In genomic region chr16:89216315-89217137, GRCh38 we compare ENCODE assay signal across 8 cellular contexts. TPM values are rescaled to one million over a fixed set of nuclear protein-coding genes. Genes with fewer than 3 reads are reported as not detected.
DNase-seq lines count a peak whose midpoint lies in the region; ATAC-seq, FAIRE-seq and TF ChIP-seq lines count a peak whose summit lies in the region.

No MANE protein-coding gene starts in this region.

- WGBS in gastroesophageal sphincter (ENCODE audit: low coverage in 1 of 2), 2 donors = 1 to 3% methylated on average over 25 of the region's 25 CpGs
- no CpG with 5 or more reads among the region's 25 CpGs for WGBS in neuronal stem cell (ENCODE audit: extremely low coverage in 2 of 2, insufficient read length in 2 of 2, insufficient replicate concordance in 1 of 2), 2 donors
- WGBS in stomach, 5 donors = 0 to 1% (median 1%) methylated on average over 25 of the region's 25 CpGs

- H3K14ac ChIP-seq in neuronal stem cell (ENCODE audit: low read length) = no peak overlapping the region

- no peaks in the 10 kb centered on the region for H3K36me3 ChIP-seq in KMS-11 (ENCODE audit: insufficient read depth)
- H3K36me3 ChIP-seq in gastroesophageal sphincter = peaks cover 0 to 22% of the 10 kb centered on the region in 2 donors
- H3K36me3 ChIP-seq in neuronal stem cell (replicated peaks in 1 of 2; ENCODE audit: control insufficient read depth in 2 of 2, insufficient read depth in 2 of 2, low read length in 2 of 2) = peaks cover 7 to 13% of the 10 kb centered on the region in 2 donors
- peaks cover 5 to 22% (median 16%) of the 10 kb centered on the region in 4 donors for H3K36me3 ChIP-seq in stomach

- peak; percentile 85 for TF ChIP-seq CTCF in KMS-11 (conservative IDR thresholded peaks at IDR 0.05; ENCODE audit: low read depth, low read length)
- peak in 3 of 4 experiments; percentile 69 to 77 (median 76) for TF ChIP-seq CTCF in gastroesophageal sphincter (IDR thresholded peaks at IDR 0.05)
- TF ChIP-seq CTCF in stomach (IDR thresholded peaks at IDR 0.05) = peak in 5 of 7 experiments; percentile 46 to 88 (median 60)

- intact Hi-C loops in activated naive CD4-positive, alpha-beta T cell treated with anti-CD3 and anti-CD28 coated beads for 36 hours (cut with micrococcal nuclease) = loop anchor here (1.0 to 5.0 kb wide), 6 partner anchors 25 to 404 kb away; partner anchors contain the start of genes CDH15 and TRAPPC2L
- intact Hi-C loops in stomach (cut with DNase I; ENCODE audit: low total_unique reads) = loop anchor here (10.0 kb wide), 1 partner anchor 482 kb away; no protein-coding TSS in a partner anchor

- no peak overlapping the region for H3K23ac ChIP-seq in neuronal stem cell (ENCODE audit: low read depth, low read length, poor library complexity)

- H2AFZ ChIP-seq in KMS-11 (ENCODE audit: low read depth) (peak overlapping the region; percentile 85), neuronal stem cell (ENCODE audit: low read length) (peak overlapping the region; percentile 100)

- no peak overlapping the region for H2BK5ac ChIP-seq in neuronal stem cell (ENCODE audit: low read length)

- H4K8ac ChIP-seq in neuronal stem cell (ENCODE audit: low read depth, low read length) = no peak overlapping the region

- H3K79me2 ChIP-seq in KMS-11 (ENCODE audit: insufficient read depth, low read depth) = no peaks in the 10 kb centered on the region; the same call in 1 of the 2 replicates

- H3K9ac ChIP-seq in KMS-11 (peak overlapping the region; percentile 74; the same call in 1 of the 2 replicates), neuronal stem cell (ENCODE audit: low read depth, low read length, poor library complexity) (no peak overlapping the region)

- H3K4ac ChIP-seq in neuronal stem cell (ENCODE audit: low read length) = no peak overlapping the region

- H3K4me1 ChIP-seq in KMS-11 (ENCODE audit: low read depth, poor library complexity, severe bottlenecking) (peaks cover 15% of the 10 kb centered on the region), gastroesophageal sphincter (peaks cover 2 to 43% (median 15%) of the 10 kb centered on the region in 3 donors), neuronal stem cell (ENCODE audit: control insufficient read depth in 2 of 2, insufficient read depth in 1 of 2, low read depth in 1 of 2, low read length in 2 of 2) (peaks cover 3 to 4% of the 10 kb centered on the region in 2 donors), stomach (peaks cover 22 to 40% (median 36%) of the 10 kb centered on the region in 4 donors)

- no peaks in the 10 kb centered on the region for H3K36me3 Mint-ChIP-seq in activated naive CD4-positive, alpha-beta T cell treated with anti-CD3 and anti-CD28 coated beads for 36 hours (ENCODE audit: low read depth)

- peak; percentile 79 for DNase-seq in SK-MEL-5 (ENCODE audit: low read depth, low spot score)
- DNase-seq in activated naive CD4-positive, alpha-beta T cell treated with anti-CD3 and anti-CD28 coated beads for 36 hours = peak; percentile 90
- DNase-seq in neuronal stem cell (ENCODE audit: low spot score) = peak; percentile 67
- DNase-seq in stomach = peak; percentile 82

- H2AK5ac ChIP-seq in neuronal stem cell (ENCODE audit: low read depth, low read length) = no peak overlapping the region

- ATAC-seq in gastroesophageal sphincter = peak; percentile 77
- no peak for ATAC-seq in HG02623 (IDR thresholded peaks at IDR 0.05; ENCODE audit: unreplicated experiment)

- no peak for TF ChIP-seq EP300 in gastroesophageal sphincter (IDR thresholded peaks at IDR 0.05)
- TF ChIP-seq EP300 in stomach (IDR thresholded peaks at IDR 0.05) = no peak

- no peaks in the 10 kb centered on the region for H4K20me1 ChIP-seq in KMS-11 (ENCODE audit: insufficient read depth)

- H3K79me1 ChIP-seq in neuronal stem cell (ENCODE audit: low read depth, low read length) = peaks cover 4% of the 10 kb centered on the region

- peak overlapping the region; percentile 83 for H3K4me3 Mint-ChIP-seq in activated naive CD4-positive, alpha-beta T cell treated with anti-CD3 and anti-CD28 coated beads for 36 hours

- TF ChIP-seq POLR2A in gastroesophageal sphincter (IDR thresholded peaks at IDR 0.05) (no peak), stomach (IDR thresholded peaks at IDR 0.05) (no peak)

- no peak overlapping the region for H2BK12ac ChIP-seq in neuronal stem cell (ENCODE audit: low read length)

- peak overlapping the region; percentile 93 for H3K4me2 ChIP-seq in KMS-11
- H3K4me2 ChIP-seq in neuronal stem cell (ENCODE audit: insufficient read depth, low read length, poor library complexity, severe bottlenecking) = peak overlapping the region; percentile 49

- no peaks in the 10 kb centered on the region for H3K9me3 ChIP-seq in gastroesophageal sphincter
- H3K9me3 ChIP-seq in neuronal stem cell (replicated peaks in 1 of 2; ENCODE audit: control insufficient read depth in 2 of 2, insufficient read depth in 1 of 2, low read depth in 1 of 2, low read length in 2 of 2) = no peaks in the 10 kb centered on the region
- H3K9me3 ChIP-seq in stomach = no peaks in the 10 kb centered on the region

- CTCF ChIA-PET in activated naive CD4-positive, alpha-beta T cell treated with anti-CD3 and anti-CD28 coated beads for 36 hours (lab: Charles Lee) = interaction anchor here (0.6 to 1.2 kb wide), 6 partner anchors 11 to 475 kb away, joined by 3 to 5 read pairs (median 3); partner anchors contain the start of genes GALNS and TRAPPC2L

- in situ Hi-C loops in SK-MEL-5 (cut with HindIII; ENCODE audit: low pct_unique_long_range_greater_than_20kb, low sequenced_read_pairs) = no loop called here

- H3K4me3 ChIP-seq in KMS-11 (IDR thresholded peaks at IDR 0.05; ENCODE audit: insufficient read depth, low read depth, low read length) (peak overlapping the region; percentile 37), gastroesophageal sphincter (peak overlapping the region; percentile 68 to 95), neuronal stem cell (ENCODE audit: low read length in 2 of 2) (peak overlapping the region in 1 of 2 donors; percentile 97), stomach (peak overlapping the region; percentile 65 to 99 (median 84))

- H3K9me3 Mint-ChIP-seq in activated naive CD4-positive, alpha-beta T cell treated with anti-CD3 and anti-CD28 coated beads for 36 hours = no peaks in the 10 kb centered on the region

- no peak overlapping the region for H3K18ac ChIP-seq in neuronal stem cell (ENCODE audit: low read length)

- peak overlapping the region; percentile 49 for H3K27ac ChIP-seq in KMS-11
- peak overlapping the region; percentile 86 to 97 (median 94) for H3K27ac ChIP-seq in gastroesophageal sphincter
- no peak overlapping the region for H3K27ac ChIP-seq in neuronal stem cell (replicated peaks; ENCODE audit: low read length)
- H3K27ac ChIP-seq in stomach = peak overlapping the region; percentile 49 to 98 (median 96)

- H2BK120ac ChIP-seq in neuronal stem cell (ENCODE audit: low read depth, low read length) = no peak overlapping the region

- no peak overlapping the region for H4K91ac ChIP-seq in neuronal stem cell (ENCODE audit: low read depth, low read length, poor library complexity)

- H3K4me1 Mint-ChIP-seq in activated naive CD4-positive, alpha-beta T cell treated with anti-CD3 and anti-CD28 coated beads for 36 hours (ENCODE audit: low read depth) = peaks cover 20% of the 10 kb centered on the region

- no peaks in the 10 kb centered on the region for H3K27me3 Mint-ChIP-seq in activated naive CD4-positive, alpha-beta T cell treated with anti-CD3 and anti-CD28 coated beads for 36 hours (ENCODE audit: low read depth)

- peak overlapping the region; percentile 89 for H3K27ac Mint-ChIP-seq in activated naive CD4-positive, alpha-beta T cell treated with anti-CD3 and anti-CD28 coated beads for 36 hours

- peaks cover 5% of the 10 kb centered on the region; the same call in 1 of the 2 replicates for H3K27me3 ChIP-seq in KMS-11 (ENCODE audit: insufficient read depth, low read depth)
- H3K27me3 ChIP-seq in gastroesophageal sphincter = no peaks in the 10 kb centered on the region
- no peaks in the 10 kb centered on the region for H3K27me3 ChIP-seq in neuronal stem cell (ENCODE audit: control insufficient read depth in 3 of 3, insufficient read depth in 3 of 3, low read depth in 1 of 3, low read length in 3 of 3)
- H3K27me3 ChIP-seq in stomach = no peaks in the 10 kb centered on the region

- peak; percentile 70 for FAIRE-seq in G401.6 (lab: Jason Lieb, UNC)

- no peak overlapping the region for H2BK15ac ChIP-seq in neuronal stem cell (ENCODE audit: low read length)

RNA-seq across cellular contexts. Expression of gene ZNF778, which starts 1.0 kb away (rescaled TPM):
- 3.1 and 5.2 TPM in 2 replicates for total RNA-seq in SK-MEL-5 (2014; rRNA removed; shearing (Covaris generic))
- polyA plus RNA-seq in SK-MEL-5 (2015; cell fraction: cytosol; rRNA removed) = 4.3 and 5.0 TPM in 2 replicates
- polyA plus RNA-seq in SK-MEL-5 (2015; cell fraction: nucleus; rRNA removed) = 7.8 and 13.5 TPM in 2 replicates
- 1 to 10 TPM; 3.5 to 3.6 TPM for total RNA-seq in activated naive CD4-positive, alpha-beta T cell treated with anti-CD3 and anti-CD28 coated beads for 36 hours
- total RNA-seq in gastroesophageal sphincter = 10 to 100 TPM; 11.1 to 28.0 (median 12.4) TPM
- 7.7 TPM for polyA plus RNA-seq in neuronal stem cell (2013, experiment 1 of 2)
- polyA plus RNA-seq in neuronal stem cell (2013, experiment 2 of 2) = 8.7 TPM
- total RNA-seq in stomach = 10 to 100 TPM in 1 of 5 donors, 1 to 10 TPM in 4; 4.1 to 11.7 (median 4.9) TPM
- 1 to 10 TPM; 1.2 to 7.2 (median 1.5) TPM for polyA plus RNA-seq in stomach

RNA-seq across cellular contexts. Expression of gene SLC22A31, which starts 16.2 kb away (rescaled TPM):
- total RNA-seq in SK-MEL-5 (2014; rRNA removed; shearing (Covaris generic)) = 0.77 TPM in 1 of 2 replicates, not detected in the other
- 0.19 and 0.34 TPM in 2 replicates for polyA plus RNA-seq in SK-MEL-5 (2015; cell fraction: cytosol; rRNA removed)
- 13.8 and 14.7 TPM in 2 replicates for polyA plus RNA-seq in SK-MEL-5 (2015; cell fraction: nucleus; rRNA removed)
- under 1 TPM; 0.31 to 0.64 TPM for total RNA-seq in activated naive CD4-positive, alpha-beta T cell treated with anti-CD3 and anti-CD28 coated beads for 36 hours
- total RNA-seq in gastroesophageal sphincter (not detected), stomach (1 to 10 TPM in 1 of 5 donors, not detected in 4; 2.7 TPM)
- 0.67 TPM for polyA plus RNA-seq in neuronal stem cell (2013, experiment 1 of 2)
- polyA plus RNA-seq in neuronal stem cell (2013, experiment 2 of 2) = 0.97 TPM
- 1 to 10 TPM; 1.4 to 6.4 (median 3.0) TPM for polyA plus RNA-seq in stomach

RNA-seq across cellular contexts. Expression of gene CDH15, which starts 45.0 kb away (rescaled TPM):
- not detected in 2 replicates for total RNA-seq in SK-MEL-5 (2014; rRNA removed; shearing (Covaris generic))
- not detected in 2 replicates for polyA plus RNA-seq in SK-MEL-5 (2015; cell fraction: cytosol; rRNA removed)
- 1.4 TPM in 1 of 2 replicates, not detected in the other for polyA plus RNA-seq in SK-MEL-5 (2015; cell fraction: nucleus; rRNA removed)
- not detected for total RNA-seq in activated naive CD4-positive, alpha-beta T cell treated with anti-CD3 and anti-CD28 coated beads for 36 hours
- total RNA-seq in gastroesophageal sphincter (1 to 10 TPM in 1 of 4 donors, under 1 TPM in 2, not detected in 1; 0.15 to 1.1 (median 0.27) TPM), stomach (not detected)
- 0.03 TPM for polyA plus RNA-seq in neuronal stem cell (2013, experiment 1 of 2)
- 0.03 TPM for polyA plus RNA-seq in neuronal stem cell (2013, experiment 2 of 2)
- polyA plus RNA-seq in stomach = under 1 TPM in 2 of 3 donors, not detected in 1; 0.20 to 0.31 TPM
